ENCODE assay signal across 18 cellular contexts in the genomic region with DNA sequence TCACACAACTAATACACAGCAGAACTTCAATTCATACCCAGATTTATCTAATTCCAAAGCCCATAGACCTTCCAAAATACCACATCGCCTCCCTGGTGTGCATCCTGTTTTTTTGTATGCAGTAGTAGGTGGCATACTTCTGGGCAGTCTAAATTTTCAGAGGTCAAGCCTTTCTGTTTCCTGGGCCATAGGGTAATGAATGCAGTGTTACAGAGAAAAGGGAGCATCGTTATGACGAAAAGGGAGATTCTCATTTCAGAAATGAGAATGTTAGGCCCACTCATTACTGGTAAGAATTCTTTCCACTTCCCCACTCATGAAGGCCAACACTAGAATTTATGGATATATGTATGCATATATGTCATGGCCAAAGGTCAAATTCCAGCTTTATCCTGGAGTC.
DNase-seq lines count a peak whose midpoint lies in the region; FAIRE-seq and TF ChIP-seq lines count a peak whose summit lies in the region.
"Had no signal": no experiment of that assay in that cellular context is flagged by ENCODE, and none has a peak within 500 bp of the region (broad histone marks: within the 10 kb centered on the region; RNA-seq: fewer than 3 reads in every experiment).

No MANE protein-coding gene starts in this region.

- peaks cover 35% of the 10 kb centered on the region for H3K4me1 Mint-ChIP-seq in astrocyte (ENCODE audit: low read depth, unreplicated experiment)
- peaks cover 2% of the 10 kb centered on the region for H3K4me1 Mint-ChIP-seq in activated CD4-positive, alpha-beta T cell treated with anti-CD3 and anti-CD28 coated beads, Interleukin-2, amount 10 ng/mL, durations not matched to agents 24 days and 14 days

- no peaks in the 10 kb centered on the region for H3K27me3 ChIP-seq in BLaER1 treated with 17β-estradiol and CSF1 and Interleukin-3, amounts not matched to agents 10 nM and 100 nM
- no peaks in the 10 kb centered on the region for H3K27me3 ChIP-seq in astrocyte (ENCODE audit: insufficient read depth, low read length)

- no peak overlapping the region for H2AFZ ChIP-seq in astrocyte (ENCODE audit: low read depth, low read length)

- no peak overlapping the region for H3K9ac ChIP-seq in BLaER1 treated with 17β-estradiol and CSF1 and Interleukin-3, amounts not matched to agents 10 nM and 100 nM
- no peak overlapping the region for H3K9ac ChIP-seq in astrocyte (ENCODE audit: low read length)
- H3K9ac ChIP-seq: KMS-11 had no signal

- H3K36me3 ChIP-seq in BLaER1 treated with 17β-estradiol and CSF1 and Interleukin-3, amounts not matched to agents 10 nM and 100 nM = no peaks in the 10 kb centered on the region
- no peaks in the 10 kb centered on the region for H3K36me3 ChIP-seq in astrocyte (ENCODE audit: insufficient read depth, low read length)

- peaks cover 5% of the 10 kb centered on the region for H3K27me3 Mint-ChIP-seq in astrocyte (ENCODE audit: low read depth, unreplicated experiment)
- H3K27me3 Mint-ChIP-seq in activated CD4-positive, alpha-beta T cell treated with anti-CD3 and anti-CD28 coated beads, Interleukin-2, amount 10 ng/mL, durations not matched to agents 24 days and 14 days = no peaks in the 10 kb centered on the region

- H3K27ac ChIP-seq in BLaER1 treated with 17β-estradiol and CSF1 and Interleukin-3, amounts not matched to agents 10 nM and 100 nM = peak overlapping the region in 1 of 11 experiments; percentile 30; a peak in 3 of 22 replicates
- H3K27ac ChIP-seq in astrocyte (ENCODE audit: low read depth, low read length) (peak overlapping the region; percentile 32), cingulate gyrus (ENCODE audit: low read depth, low read length) (peak overlapping the region; percentile 24)
- H3K27ac ChIP-seq: HL-60, KMS-11 had no signal

- peaks cover 17% of the 10 kb centered on the region for H3K9me3 Mint-ChIP-seq in astrocyte (ENCODE audit: unreplicated experiment)
- peaks cover 3% of the 10 kb centered on the region for H3K9me3 Mint-ChIP-seq in activated CD4-positive, alpha-beta T cell treated with anti-CD3 and anti-CD28 coated beads, Interleukin-2, amount 10 ng/mL, durations not matched to agents 24 days and 14 days

- peaks cover 1% of the 10 kb centered on the region for H3K36me3 Mint-ChIP-seq in astrocyte (ENCODE audit: low read depth, unreplicated experiment)
- H3K36me3 Mint-ChIP-seq in activated CD4-positive, alpha-beta T cell treated with anti-CD3 and anti-CD28 coated beads, Interleukin-2, amount 10 ng/mL, durations not matched to agents 24 days and 14 days (ENCODE audit: low read depth) = no peaks in the 10 kb centered on the region
- H3K36me3 Mint-ChIP-seq: CD8-positive, alpha-beta T cell had no signal

- H3K27ac Mint-ChIP-seq in astrocyte (ENCODE audit: unreplicated experiment) = peak overlapping the region; percentile 98
- no peak overlapping the region for H3K27ac Mint-ChIP-seq in activated CD4-positive, alpha-beta T cell treated with anti-CD3 and anti-CD28 coated beads, Interleukin-2, amount 10 ng/mL, durations not matched to agents 24 days and 14 days
- H3K27ac Mint-ChIP-seq: CD8-positive, alpha-beta T cell; H9 had no signal

- peak overlapping the region in 9 of 11 experiments; percentile 61 to 82 (median 72); a peak in 18 of 22 replicates for H3K4me2 ChIP-seq in BLaER1 treated with 17β-estradiol and CSF1 and Interleukin-3, amounts not matched to agents 10 nM and 100 nM
- H3K4me2 ChIP-seq in astrocyte (ENCODE audit: low read length) = no peak overlapping the region
- H3K4me2 ChIP-seq: KMS-11 had no signal

- peaks cover 20 to 31% (median 24%) of the 10 kb centered on the region in 11 experiments for H3K9me3 ChIP-seq in BLaER1 treated with 17β-estradiol and CSF1 and Interleukin-3, amounts not matched to agents 10 nM and 100 nM (replicated peaks in 1 of 11)
- H3K9me3 ChIP-seq in astrocyte (ENCODE audit: insufficient read depth, low read depth, low read length) = peaks cover 3% of the 10 kb centered on the region

- H3K79me2 ChIP-seq in astrocyte (ENCODE audit: insufficient read depth, low read length) = no peaks in the 10 kb centered on the region

- no peak for TF ChIP-seq CTCF in astrocyte (IDR thresholded peaks at IDR 0.05; ENCODE audit: insufficient read depth, low read depth, low read length)

- H3K4me3 Mint-ChIP-seq in astrocyte (ENCODE audit: unreplicated experiment) = no peak overlapping the region
- H3K4me3 Mint-ChIP-seq in activated CD4-positive, alpha-beta T cell treated with anti-CD3 and anti-CD28 coated beads, Interleukin-2, amount 10 ng/mL, durations not matched to agents 24 days and 14 days = no peak overlapping the region
- H3K4me3 Mint-ChIP-seq: CD8-positive, alpha-beta T cell; H9 had no signal

- FAIRE-seq in astrocyte (lab: Jason Lieb, UNC) = no peak
- FAIRE-seq: A204.1, GM12891, GM18507, H1 had no signal

- H3K4me1 ChIP-seq in BLaER1 treated with 17β-estradiol and CSF1 and Interleukin-3, amounts not matched to agents 10 nM and 100 nM = peaks cover 22 to 36% (median 35%) of the 10 kb centered on the region in 10 experiments
- no peaks in the 10 kb centered on the region for H3K4me1 ChIP-seq in astrocyte (ENCODE audit: insufficient read depth, low read length)

- no peak overlapping the region for H3K4me3 ChIP-seq in BLaER1 treated with 17β-estradiol and CSF1 and Interleukin-3, amounts not matched to agents 10 nM and 100 nM
- H3K4me3 ChIP-seq in astrocyte (ENCODE audit: insufficient read depth, low read depth, low read length) = no peak overlapping the region

- no peaks in the 10 kb centered on the region for H4K20me1 ChIP-seq in BLaER1 treated with 17β-estradiol and CSF1 and Interleukin-3, amounts not matched to agents 10 nM and 100 nM
- H4K20me1 ChIP-seq in astrocyte (ENCODE audit: insufficient read depth, low read length) = no peaks in the 10 kb centered on the region

- intact Hi-C loops in activated CD4-positive, alpha-beta T cell treated with anti-CD3 and anti-CD28 coated beads, Interleukin-2, amount 10 ng/mL, durations not matched to agents 24 days and 14 days (cut with micrococcal nuclease) = no loop called here

- DNase-seq in astrocyte (ENCODE audit: low read depth) (no peak), NCI-H510A treated with DMSO at 0.1 percent for 48 hours (lab: John Stamatoyannopoulos, UW) (no peak)
- no peak for DNase-seq in activated CD4-positive, alpha-beta T cell treated with anti-CD3 and anti-CD28 coated beads, Interleukin-2, amount 10 ng/mL, durations not matched to agents 24 days and 14 days
- DNase-seq in NK-92 treated with Interleukin-12 subunit alpha and Interleukin-12 subunit beta, amount 100 ng/mL, for 24 hours (lab: John Stamatoyannopoulos, UW) = no peak
- DNase-seq: AML-193; Calu3; CD8-positive, alpha-beta T cell; DMS79 treated with DMSO at 0.1 percent for 48 hours; GF-D8; H9 had no signal
